In the genomic region with DNA sequence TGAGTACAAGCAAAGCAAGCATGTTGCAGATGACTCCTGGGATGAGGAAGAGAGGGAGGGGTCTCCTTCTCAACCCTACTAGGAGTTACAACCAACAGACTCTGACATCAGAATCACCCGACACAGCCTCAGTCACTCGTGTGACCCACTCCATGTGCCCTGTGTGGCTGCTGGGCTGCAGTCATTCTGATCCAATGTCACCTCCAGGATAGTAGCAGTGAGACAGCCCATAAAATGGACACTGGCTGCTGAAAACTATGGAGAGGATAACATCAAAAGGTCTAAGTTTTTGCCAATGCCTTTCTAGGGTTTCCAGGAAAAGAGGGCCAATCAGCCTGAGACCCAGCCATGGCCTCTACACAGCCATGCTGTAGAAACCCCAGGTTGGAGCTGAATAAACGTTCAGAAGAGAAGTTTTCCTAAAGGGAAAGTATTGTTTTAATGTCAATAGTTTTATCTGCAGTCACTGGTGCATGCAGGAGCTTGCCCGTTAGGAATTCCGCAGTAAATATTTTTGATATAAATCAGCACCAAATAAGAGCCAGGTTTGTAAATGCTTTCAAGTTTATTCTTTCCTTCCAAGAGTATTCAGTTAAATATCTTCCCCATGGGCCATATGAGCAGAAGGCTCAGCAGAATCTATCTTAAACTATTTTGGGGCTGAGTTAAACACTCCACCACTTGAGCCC, we compare ENCODE assay signal across 28 cellular contexts.
DNase-seq lines count a peak whose midpoint lies in the region; ATAC-seq, FAIRE-seq and TF ChIP-seq lines count a peak whose summit lies in the region.
"Had no signal": no experiment of that assay in that cellular context is flagged by ENCODE, and none has a peak within 500 bp of the region (broad histone marks: within the 10 kb centered on the region; RNA-seq: fewer than 3 reads in every experiment).

No MANE protein-coding gene starts in this region.

- BruUV-seq in HepG2 (replicated peaks; lab: Mats Ljungman, UMichigan), result no TSS peak

- ATAC-seq in HepG2 (no peak), GM18505 (IDR thresholded peaks at IDR 0.05; ENCODE audit: unreplicated experiment) (no peak)
- ATAC-seq: activated T-cell treated with anti-CD3 and anti-CD28 coated beads, Interleukin-2, amount 50 U/mL, for 72 hours; gastroesophageal sphincter; naive thymus-derived CD8-positive, alpha-beta T cell; T-helper 17 cell had no signal

- no peaks in the 10 kb centered on the region for H3K79me1 ChIP-seq in mesenchymal stem cell (replicated peaks; ENCODE audit: low read length, poor library complexity, severe bottlenecking)

- H3K79me2 ChIP-seq in HepG2 (ENCODE audit: insufficient read depth, low read length), result no peaks in the 10 kb centered on the region

- in situ Hi-C loops in HepG2 (cut with HindIII; ENCODE audit: extremely low pct_ligation_motif_present, low pct_unique_long_range_greater_than_20kb), result no loop called here

- peak overlapping the region; percentile 34 for H3K4me2 ChIP-seq in mesenchymal stem cell (ENCODE audit: low read length, poor library complexity, severe bottlenecking)
- H3K4me2 ChIP-seq in HepG2 (ENCODE audit: low read depth, low read length), result no peak overlapping the region
- H3K4me2 ChIP-seq: SK-N-SH had no signal

- H2BK12ac ChIP-seq in mesenchymal stem cell (ENCODE audit: low read length in 2 of 2), result no peak overlapping the region

- H3K27ac ChIP-seq in mesenchymal stem cell (ENCODE audit: low read length, poor library complexity, severe bottlenecking), result no peak overlapping the region
- no peak overlapping the region for H3K27ac ChIP-seq in HepG2 (ENCODE audit: extremely low read length, insufficient read depth, low read length)
- H3K27ac ChIP-seq: C4-2B, gastroesophageal sphincter, left ventricle myocardium inferior had no signal

- H3K9me3 ChIP-seq in MG63 (peaks cover 3% of the 10 kb centered on the region), mesenchymal stem cell (ENCODE audit: control insufficient read depth, low read length) (peaks cover 1% of the 10 kb centered on the region), HepG2 (ENCODE audit: low read length) (0 out of 2 replicates have a peak, but pooled peaks cover 10% of the 10 kb centered on the region)
- H3K9me3 ChIP-seq: gastroesophageal sphincter, left ventricle myocardium inferior, SK-N-SH had no signal

- H2BK120ac ChIP-seq in mesenchymal stem cell (ENCODE audit: low read depth, low read length), result no peak overlapping the region

- no peak for TF ChIP-seq POLR2A in HepG2 (IDR thresholded peaks at IDR 0.05; ENCODE audit: insufficient read depth in 1 of 2, low read depth in 2 of 2, low read length in 2 of 2)
- no peak for TF ChIP-seq POLR2A in GM18505 (IDR thresholded peaks at IDR 0.05; ENCODE audit: borderline replicate concordance, extremely low read depth, insufficient read depth, insufficient read length)

- H3K18ac ChIP-seq in mesenchymal stem cell (ENCODE audit: low read depth in 1 of 2, low read length in 2 of 2), result no peak overlapping the region

- TF ChIP-seq EP300 in HepG2 (IDR thresholded peaks at IDR 0.05; ENCODE audit: low read depth in 2 of 2, low read length in 2 of 2), result no peak
- TF ChIP-seq EP300 in HepG2 (CRISPR knock-in tag; IDR thresholded peaks at IDR 0.05; ENCODE audit: borderline replicate concordance), result no peak

- H3K4me1 ChIP-seq in mesenchymal stem cell (ENCODE audit: control insufficient read depth, insufficient read depth, low read depth, low read length) (peaks cover 2% of the 10 kb centered on the region), HepG2 (ENCODE audit: insufficient read depth, low read length) (no peaks in the 10 kb centered on the region)
- H3K4me1 ChIP-seq: gastroesophageal sphincter, left ventricle myocardium inferior had no signal

- 52% methylated on average over 3 of the region's 5 CpGs for WGBS in mesenchymal stem cell
- 15% methylated on average over 4 of the region's 5 CpGs for WGBS in HepG2 (ENCODE audit: low lambda C conversion rate)

- no peak for FAIRE-seq in HepG2 (lab: Jason Lieb, UNC)

- no peak overlapping the region for H4K8ac ChIP-seq in mesenchymal stem cell (ENCODE audit: low read length)

- H3K27me3 ChIP-seq in MG63, result no peaks in the 10 kb centered on the region
- H3K27me3 ChIP-seq in mesenchymal stem cell (ENCODE audit: control insufficient read depth in 1 of 2, insufficient read depth in 1 of 2, low read length in 2 of 2), result no peaks in the 10 kb centered on the region
- no peaks in the 10 kb centered on the region for H3K27me3 ChIP-seq in HepG2 (ENCODE audit: control insufficient read depth in 1 of 2, insufficient read depth in 2 of 2, low read length in 2 of 2)
- H3K27me3 ChIP-seq: gastroesophageal sphincter had no signal

- TF ChIP-seq CTCF in HepG2 (CRISPR knock-in tag; IDR thresholded peaks at IDR 0.05), result no peak

- TF ChIP-seq RAD21 in HepG2 (CRISPR knock-in tag; IDR thresholded peaks at IDR 0.05), result no peak

- no peak overlapping the region for H3K23ac ChIP-seq in mesenchymal stem cell (ENCODE audit: low read length in 2 of 2)

- no peak overlapping the region for H3K4ac ChIP-seq in mesenchymal stem cell (ENCODE audit: low read depth in 1 of 2, low read length in 2 of 2)

- POLR2A ChIA-PET in HepG2 (lab: Yijun Ruan, JAX), result no interaction called here

- DNase-seq in AG20443 (ENCODE audit: low spot score) (peak; percentile 37), MG63 (peak; percentile 30), dedifferentiated amniotic fluid mesenchymal stem cell (ENCODE audit: extremely low spot score) (peak; percentile 45), mesenchymal stem cell (no peak), HepG2 (ENCODE audit: low spot score) (no peak), NCI-H2196 (lab: John Stamatoyannopoulos, UW; ENCODE audit: unreplicated experiment) (no peak), NCI-H526 treated with DMSO at 0.1 percent for 48 hours (lab: John Stamatoyannopoulos, UW) (no peak)
- DNase-seq: activated CD4-positive, alpha-beta T cell treated with anti-CD3 and anti-CD28 coated beads for 48 hours; activated naive CD4-positive, alpha-beta T cell treated with anti-CD3 and anti-CD28 coated beads for 36 hours; activated T-cell treated with anti-CD3 and anti-CD28 coated beads, Interleukin-2, amount 50 U/mL, for 72 hours; cerebellar nuclear complex; GOT3; hippocampal formation; immature natural killer cell; Karpas-422; left ventricle myocardium inferior; midbrain; naive thymus-derived CD8-positive, alpha-beta T cell; NCI-H1092; NCI-H187; NCI-H69; retina; SK-N-SH; substantia nigra; T-helper 17 cell had no signal

- H3K9ac ChIP-seq in mesenchymal stem cell (ENCODE audit: low read length), result peak overlapping the region; percentile 27
- H3K9ac ChIP-seq in HepG2 (ENCODE audit: insufficient read depth, low read depth, low read length), result no peak overlapping the region
- H3K9ac ChIP-seq: SK-N-SH had no signal

- H2BK5ac ChIP-seq in mesenchymal stem cell (ENCODE audit: low read depth, low read length, poor library complexity, severe bottlenecking), result no peak overlapping the region

- intact Hi-C loops in HepG2 (cut with micrococcal nuclease; ENCODE audit: unreplicated experiment), result no loop called here

- H3K14ac ChIP-seq in mesenchymal stem cell (ENCODE audit: low read length in 2 of 2), result no peak overlapping the region

- H2BK15ac ChIP-seq in mesenchymal stem cell (ENCODE audit: low read depth, poor library complexity, severe bottlenecking), result no peak overlapping the region

- H3K4me3 ChIP-seq in MG63 (no peak overlapping the region), mesenchymal stem cell (ENCODE audit: insufficient read depth in 1 of 2, low read depth in 1 of 2, low read length in 2 of 2) (peak overlapping the region in 1 of 2 experiments; percentile 4), HepG2 (replicated peaks in 1 of 3; ENCODE audit: insufficient read depth in 1 of 3, low read depth in 2 of 3, low read length in 3 of 3) (no peak overlapping the region)
- H3K4me3 ChIP-seq: gastroesophageal sphincter, left ventricle myocardium inferior had no signal

- H2AFZ ChIP-seq in mesenchymal stem cell (ENCODE audit: low read depth, low read length), result no peak overlapping the region
- no peak overlapping the region for H2AFZ ChIP-seq in HepG2 (ENCODE audit: low read length)

- no peak overlapping the region for H4K91ac ChIP-seq in mesenchymal stem cell (ENCODE audit: low read length)

- no peak overlapping the region for H2AK5ac ChIP-seq in mesenchymal stem cell (ENCODE audit: low read length, severe bottlenecking)

- peaks cover 11% of the 10 kb centered on the region for H3K36me3 ChIP-seq in MG63
- no peaks in the 10 kb centered on the region for H3K36me3 ChIP-seq in mesenchymal stem cell (ENCODE audit: control insufficient read depth in 1 of 2, insufficient read depth in 2 of 2, low read depth in 1 of 2, low read length in 2 of 2)
- no peaks in the 10 kb centered on the region for H3K36me3 ChIP-seq in HepG2 (replicated peaks in 1 of 2; ENCODE audit: control insufficient read depth in 1 of 2, insufficient read depth in 2 of 2, low read length in 2 of 2)
- H3K36me3 ChIP-seq: gastroesophageal sphincter, left ventricle myocardium inferior had no signal

- no peaks in the 10 kb centered on the region for H4K20me1 ChIP-seq in HepG2 (ENCODE audit: insufficient read depth, low read length)

- CTCF ChIA-PET in HepG2 (lab: Yijun Ruan, JAX; ENCODE audit: low intra/inter-chr PET ratio, low total read pairs), result no interaction called here

TF ChIP-seq in HepG2, 621 proteins besides CTCF, POLR2A, EP300 and RAD21 (continues in another document):
- TF ChIP-seq TERF1 (CRISPR knock-in tag; IDR thresholded peaks at IDR 0.05) (no peak), ZNF839 (CRISPR knock-in tag; IDR thresholded peaks at IDR 0.05; ENCODE audit: borderline replicate concordance) (no peak), ZNF350 (CRISPR knock-in tag; IDR thresholded peaks at IDR 0.05; ENCODE audit: borderline replicate concordance, low read depth) (no peak), ZNF331 (CRISPR knock-in tag; IDR thresholded peaks at IDR 0.05) (no peak), ZFP36L2 (CRISPR knock-in tag; IDR thresholded peaks at IDR 0.05) (no peak), KDM5A (IDR thresholded peaks at IDR 0.05; ENCODE audit: borderline replicate concordance, low read length) (no peak)
- TF ChIP-seq, protein P1, sequence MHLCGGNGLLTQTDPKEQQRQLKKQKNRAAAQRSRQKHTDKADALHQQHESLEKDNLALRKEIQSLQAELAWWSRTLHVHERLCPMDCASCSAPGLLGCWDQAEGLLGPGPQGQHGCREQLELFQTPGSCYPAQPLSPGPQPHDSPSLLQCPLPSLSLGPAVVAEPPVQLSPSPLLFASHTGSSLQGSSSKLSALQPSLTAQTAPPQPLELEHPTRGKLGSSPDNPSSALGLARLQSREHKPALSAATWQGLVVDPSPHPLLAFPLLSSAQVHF (CRISPR knock-in tag; IDR thresholded peaks at IDR 0.05), result no peak

Comparison
In these comparisons a context has a peak if more than half of its experiments do, and no peak if none do; other contexts are left out.
1. DNase-seq: peak in AG20443 (single experiment), MG63 (single experiment) and dedifferentiated amniotic fluid mesenchymal stem cell (single experiment); none in mesenchymal stem cell (single experiment), HepG2 (single experiment), NCI-H2196 (single experiment) and NCI-H526 treated with DMSO at 0.1 percent for 48 hours (single experiment).